Comparison of ENCODE assay signal across 1 cellular context in the genomic region with DNA sequence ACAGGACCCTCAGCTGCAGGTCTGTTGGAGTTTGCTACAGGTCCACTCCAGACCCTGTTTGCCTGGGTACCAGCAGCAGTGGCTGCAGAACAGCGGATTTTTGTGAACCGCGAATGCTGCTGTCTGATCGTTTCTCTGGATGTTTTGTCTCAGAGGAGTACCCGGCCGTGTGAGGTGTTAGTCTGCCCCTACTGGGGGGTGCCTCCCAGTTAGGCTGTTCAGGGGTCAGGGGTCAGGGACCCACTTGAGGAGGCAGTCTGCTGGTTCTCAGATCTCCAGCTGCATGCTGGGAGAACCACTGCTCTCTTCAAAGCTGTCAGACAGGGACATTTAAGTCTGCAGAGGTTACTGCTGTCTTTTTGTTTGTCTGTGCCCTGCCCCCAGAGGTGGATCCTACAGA.
A peak's percentile ranks its signal among the peaks of the same experiment; 100 is the strongest.
TF ChIP-seq lines count a peak whose summit lies in the region.

No MANE protein-coding gene starts in this region.

TF ChIP-seq in HEK293, 187 proteins besides CTCF, POLR2A, EP300 and RAD21:
- peak; percentile 57 for TF ChIP-seq ZNF341 (tag by site-specific recombination; IDR thresholded peaks at IDR 0.05; ENCODE audit: low read depth)
- TF ChIP-seq ZIC2 (tag by site-specific recombination; IDR thresholded peaks at IDR 0.05), result peak; percentile 17; the same call in 1 of the 2 replicates
- peak; percentile 46; the same call in 1 of the 2 replicates for TF ChIP-seq GLIS2 (tag by site-specific recombination; IDR thresholded peaks at IDR 0.05)
- peak; percentile 64 for TF ChIP-seq GLIS1 (tag by site-specific recombination; IDR thresholded peaks at IDR 0.05)
